In the genomic region with DNA sequence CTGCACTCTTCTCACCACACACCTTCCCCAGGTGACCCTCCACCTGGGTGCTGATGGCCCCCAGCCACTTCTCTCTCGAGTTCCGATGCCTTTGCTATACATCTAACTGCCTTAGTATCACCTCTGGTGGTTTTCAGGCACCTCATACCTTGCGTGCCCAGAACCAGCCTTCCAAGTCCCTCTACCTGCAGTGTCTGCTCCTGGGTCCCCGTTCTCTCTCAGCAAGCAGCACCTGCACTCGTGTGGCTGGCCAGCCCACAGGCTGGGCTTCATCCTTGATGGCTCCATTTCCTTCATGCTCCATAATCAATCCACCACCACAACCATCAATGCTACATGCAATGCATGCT, we compare ENCODE assay signal across 19 cellular contexts. TPM values are rescaled to one million over a fixed set of nuclear protein-coding genes. Genes with fewer than 3 reads are reported as not detected.
A peak's percentile ranks its signal among the peaks of the same experiment; 100 is the strongest.
DNase-seq lines count a peak whose midpoint lies in the region; ATAC-seq and TF ChIP-seq lines count a peak whose summit lies in the region.
"Had no signal": no experiment of that assay in that cellular context is flagged by ENCODE, and none has a peak within 500 bp of the region (broad histone marks: within the 10 kb centered on the region; RNA-seq: fewer than 3 reads in every experiment).

No MANE protein-coding gene starts in this region.

- ATAC-seq in IMR-90 (ENCODE audit: low read depth): no peak
- ATAC-seq in GM18907 (IDR thresholded peaks at IDR 0.05; ENCODE audit: unreplicated experiment): no peak

- no peak overlapping the region for H2BK20ac ChIP-seq in IMR-90 (ENCODE audit: low read depth, low read length)

- BruUV-seq in IMR-90 (replicated peaks; lab: Mats Ljungman, UMichigan): no TSS peak

- TF ChIP-seq POLR2A in IMR-90 (IDR thresholded peaks at IDR 0.05; ENCODE audit: low read depth, low read length): no peak
- no peak for TF ChIP-seq POLR2A in thyroid gland (IDR thresholded peaks at IDR 0.05)

- H3K9me1 ChIP-seq in IMR-90 (ENCODE audit: insufficient read depth, low read length): peaks cover 9% of the 10 kb centered on the region; the same call in 1 of the 2 replicates

- H3K4me1 ChIP-seq in IMR-90 (ENCODE audit: control insufficient read depth, insufficient read depth, low read length) (peaks cover 8% of the 10 kb centered on the region), thyroid gland (peaks cover 15 to 33% of the 10 kb centered on the region in 2 donors)

- peaks cover 2% of the 10 kb centered on the region; the same call in 1 of the 2 replicates for H4K20me1 ChIP-seq in IMR-90 (ENCODE audit: insufficient read depth, low read length)

- no peaks in the 10 kb centered on the region for H3K9me3 Mint-ChIP-seq in chondrocyte (ENCODE audit: low read depth)
- H3K9me3 Mint-ChIP-seq: HFFc6 had no signal

- dilution Hi-C loops in IMR-90 (cut with HindIII; ENCODE audit: low sequenced_read_pairs, unreplicated experiment): no loop called here

- no peak overlapping the region for H4K8ac ChIP-seq in IMR-90 (ENCODE audit: low read depth in 2 of 2, low read length in 2 of 2)

- no peak for TF ChIP-seq RAD21 in IMR-90 (IDR thresholded peaks at IDR 0.05; ENCODE audit: low read length)

- H3K4me3 ChIP-seq in IMR-90 (ENCODE audit: insufficient read depth, low read depth, low read length) (no peak overlapping the region), thyroid gland (replicated peaks in 1 of 3) (no peak overlapping the region)
- H3K4me3 ChIP-seq: Peyer's patch had no signal

- no peak overlapping the region for H2AFZ ChIP-seq in IMR-90 (replicated peaks; ENCODE audit: low read length, poor library complexity)

- intact Hi-C loops in IMR-90 (cut with micrococcal nuclease): no loop called here
- intact Hi-C loops in thyroid gland (cut with DNase I): no loop called here

- H3K9me3 ChIP-seq in IMR-90 (ENCODE audit: control insufficient read depth, insufficient read depth, low read length): no peaks in the 10 kb centered on the region
- no peaks in the 10 kb centered on the region for H3K9me3 ChIP-seq in thyroid gland
- H3K9me3 ChIP-seq: Peyer's patch had no signal

- no peak overlapping the region for H3K14ac ChIP-seq in IMR-90 (replicated peaks; ENCODE audit: low read depth, low read length)

- POLR2A ChIA-PET in IMR-90 (lab: Charles Lee; ENCODE audit: unreplicated experiment): interaction anchor here (0.9 kb wide), 1 partner anchor 25 kb away, joined by 3 read pairs; no protein-coding TSS in a partner anchor

- H2BK120ac ChIP-seq in IMR-90 (ENCODE audit: low read depth, low read length): no peak overlapping the region

- peak overlapping the region; percentile 29 for H3K27ac Mint-ChIP-seq in chondrocyte (ENCODE audit: unreplicated experiment)
- H3K27ac Mint-ChIP-seq: HFFc6 had no signal

- H3K27me3 ChIP-seq in IMR-90 (ENCODE audit: control insufficient read depth, insufficient read depth, low read length): no peaks in the 10 kb centered on the region; the same call in 1 of the 2 replicates
- H3K27me3 ChIP-seq in thyroid gland: no peaks in the 10 kb centered on the region
- H3K27me3 ChIP-seq: Peyer's patch had no signal

- H3K56ac ChIP-seq in IMR-90 (ENCODE audit: extremely low read depth, insufficient read depth, low read length): no peak overlapping the region

- no peak overlapping the region for H2AK5ac ChIP-seq in IMR-90 (ENCODE audit: low read depth, low read length)

- H3K27ac ChIP-seq in IMR-90 (ENCODE audit: insufficient read depth, low read length) (no peak overlapping the region), thyroid gland (no peak overlapping the region)
- H3K27ac ChIP-seq: Peyer's patch had no signal

- H3K4me1 Mint-ChIP-seq in chondrocyte (ENCODE audit: low read depth): peaks cover 30% of the 10 kb centered on the region
- H3K4me1 Mint-ChIP-seq: CD14-positive monocyte had no signal

- H3K4ac ChIP-seq in IMR-90 (ENCODE audit: low read depth, low read length): no peak overlapping the region

- no peak overlapping the region for H4K91ac ChIP-seq in IMR-90 (ENCODE audit: insufficient read depth, low read depth, low read length)

- CTCF ChIA-PET in IMR-90 (lab: Yijun Ruan, JAX): interaction anchor here (1.1 kb wide), 1 partner anchor 247 kb away, joined by 3 read pairs; no protein-coding TSS in a partner anchor

- no peaks in the 10 kb centered on the region for H3K36me3 ChIP-seq in IMR-90 (ENCODE audit: control insufficient read depth, insufficient read depth, low read length)
- no peaks in the 10 kb centered on the region for H3K36me3 ChIP-seq in thyroid gland
- H3K36me3 ChIP-seq: Peyer's patch had no signal

- in situ Hi-C loops in IMR-90 (cut with MboI; ENCODE audit: low sequenced_read_pairs): no loop called here

- no peak overlapping the region for H4K5ac ChIP-seq in IMR-90 (ENCODE audit: low read depth, low read length)

- H3K23ac ChIP-seq in IMR-90 (ENCODE audit: low read depth, low read length): no peak overlapping the region

- H2BK15ac ChIP-seq in IMR-90 (ENCODE audit: low read depth, low read length): no peak overlapping the region

- no peak overlapping the region for H3K4me2 ChIP-seq in IMR-90 (ENCODE audit: low read depth, low read length)

- no peaks in the 10 kb centered on the region for H3K36me3 Mint-ChIP-seq in chondrocyte (ENCODE audit: low read depth)

- H3K18ac ChIP-seq in IMR-90 (ENCODE audit: low read depth, low read length): no peak overlapping the region

- no peak overlapping the region for H2BK5ac ChIP-seq in IMR-90 (ENCODE audit: low read depth, low read length, poor library complexity, severe bottlenecking)

- peak overlapping the region; percentile 15 for H2AK9ac ChIP-seq in IMR-90 (replicated peaks; ENCODE audit: low read depth, low read length, poor library complexity)

- H3K4me3 Mint-ChIP-seq in chondrocyte (ENCODE audit: unreplicated experiment): no peak overlapping the region
- H3K4me3 Mint-ChIP-seq: CD14-positive monocyte, HFFc6 had no signal

- peak; percentile 2 for DNase-seq in activated T-cell treated with anti-CD3 and anti-CD28 coated beads, Interleukin-2, amount 50 U/mL, for 1 hour
- DNase-seq in activated T-cell treated with anti-CD3 and anti-CD28 coated beads, Interleukin-2, amount 50 U/mL, for 48 hours: no peak
- DNase-seq in IMR-90 (no peak), chondrocyte (ENCODE audit: low spot score) (peak; percentile 56), mesenteric fat pad (ENCODE audit: low spot score) (peak; percentile 53), thyroid gland (no peak), NOMO-1 treated with DMSO at 0.1 percent for 48 hours (lab: John Stamatoyannopoulos, UW; ENCODE audit: unreplicated experiment) (no peak)
- DNase-seq: 8988T, DMS79, H7, HFFc6, KBM-7, NCI-H1105, NCI-H2081 treated with DMSO at 0.1 percent for 48 hours, NCI-H446 treated with DMSO at 0.1 percent for 48 hours, NCI-H69 had no signal

- no peaks in the 10 kb centered on the region for H3K79me1 ChIP-seq in IMR-90 (ENCODE audit: low read depth in 1 of 2, low read length in 2 of 2)

- TF ChIP-seq CTCF in IMR-90 (conservative IDR thresholded peaks at IDR 0.05; ENCODE audit: low read depth, low read length) (no peak), chondrocyte (IDR thresholded peaks at IDR 0.05) (no peak), thyroid gland (IDR thresholded peaks at IDR 0.05) (no peak)

- 80% methylated on average over 5 of the region's 5 CpGs; no CpG with 5 or more reads in 1 of the 2 experiments for WGBS in IMR-90 (ENCODE audit: extremely low coverage in 2 of 2, insufficient read length in 1 of 2), 2 experiments
- 97 to 98% methylated on average over 5 of the region's 5 CpGs for WGBS in thyroid gland, 2 donors

- H3K27me3 Mint-ChIP-seq in chondrocyte (ENCODE audit: low read depth): peaks cover 8% of the 10 kb centered on the region

- H3K9ac ChIP-seq in IMR-90 (ENCODE audit: low read depth, low read length): no peak overlapping the region

TF ChIP-seq in IMR-90, 13 proteins besides CTCF, POLR2A, EP300 and RAD21:
- TF ChIP-seq BHLHE40 (IDR thresholded peaks at IDR 0.05; ENCODE audit: low read depth, low read length) (no peak), MXI1 (IDR thresholded peaks at IDR 0.05; ENCODE audit: borderline replicate concordance, low read depth, low read length) (no peak), RCOR1 (IDR thresholded peaks at IDR 0.05; ENCODE audit: insufficient replicate concordance, low read length) (no peak), CEBPB (IDR thresholded peaks at IDR 0.05; ENCODE audit: low read depth, low read length) (no peak), FOS (IDR thresholded peaks at IDR 0.05; ENCODE audit: low read depth, low read length) (no peak), MAFK (IDR thresholded peaks at IDR 0.05; ENCODE audit: low read depth, low read length) (no peak), RFX5 (IDR thresholded peaks at IDR 0.05; ENCODE audit: low read depth, low read length) (no peak), CHD1 (IDR thresholded peaks at IDR 0.05; ENCODE audit: low read depth, low read length) (no peak), MAZ (IDR thresholded peaks at IDR 0.05; ENCODE audit: borderline replicate concordance, low read depth, low read length) (no peak), SMC3 (IDR thresholded peaks at IDR 0.05; ENCODE audit: low read depth, low read length) (no peak)
- TF ChIP-seq, protein P1, sequence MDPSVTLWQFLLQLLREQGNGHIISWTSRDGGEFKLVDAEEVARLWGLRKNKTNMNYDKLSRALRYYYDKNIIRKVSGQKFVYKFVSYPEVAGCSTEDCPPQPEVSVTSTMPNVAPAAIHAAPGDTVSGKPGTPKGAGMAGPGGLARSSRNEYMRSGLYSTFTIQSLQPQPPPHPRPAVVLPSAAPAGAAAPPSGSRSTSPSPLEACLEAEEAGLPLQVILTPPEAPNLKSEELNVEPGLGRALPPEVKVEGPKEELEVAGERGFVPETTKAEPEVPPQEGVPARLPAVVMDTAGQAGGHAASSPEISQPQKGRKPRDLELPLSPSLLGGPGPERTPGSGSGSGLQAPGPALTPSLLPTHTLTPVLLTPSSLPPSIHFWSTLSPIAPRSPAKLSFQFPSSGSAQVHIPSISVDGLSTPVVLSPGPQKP (IDR thresholded peaks at IDR 0.05; ENCODE audit: borderline replicate concordance, low read depth, low read length): no peak
- TF ChIP-seq, protein P2, sequence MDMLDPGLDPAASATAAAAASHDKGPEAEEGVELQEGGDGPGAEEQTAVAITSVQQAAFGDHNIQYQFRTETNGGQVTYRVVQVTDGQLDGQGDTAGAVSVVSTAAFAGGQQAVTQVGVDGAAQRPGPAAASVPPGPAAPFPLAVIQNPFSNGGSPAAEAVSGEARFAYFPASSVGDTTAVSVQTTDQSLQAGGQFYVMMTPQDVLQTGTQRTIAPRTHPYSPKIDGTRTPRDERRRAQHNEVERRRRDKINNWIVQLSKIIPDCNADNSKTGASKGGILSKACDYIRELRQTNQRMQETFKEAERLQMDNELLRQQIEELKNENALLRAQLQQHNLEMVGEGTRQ (IDR thresholded peaks at IDR 0.05; ENCODE audit: low read depth, low read length): no peak

RNA-seq across cellular contexts. Expression of gene EDN2, which starts 49.2 kb away (rescaled TPM):
- total RNA-seq in IMR-90 (2012; rRNA removed) (not detected in 2 replicates), chondrocyte (0.38 to 4.2 TPM (median 0.80 TPM) in 3 replicates), mesenteric fat pad (not detected), thyroid gland (not detected)
- polyA plus RNA-seq in IMR-90 (2012; rRNA removed): 0.22 and 0.27 TPM in 2 replicates
- polyA plus RNA-seq in IMR-90 (2012; cell fraction: cytosol; rRNA removed): 0.05 and 0.14 TPM in 2 replicates
- 0.69 and 1.0 TPM in 2 replicates for polyA plus RNA-seq in IMR-90 (2012; cell fraction: nucleus; rRNA removed; ENCODE audit: low replicate concordance)
- total RNA-seq: HFFc6 had no signal
- polyA plus RNA-seq: CD14-positive monocyte had no signal

Comparison
In these comparisons a context has a peak if more than half of its experiments do, and no peak if none do; other contexts are left out.
1. DNase-seq: peak in activated T-cell treated with anti-CD3 and anti-CD28 coated beads, Interleukin-2, amount 50 U/mL, for 1 hour (single experiment), chondrocyte (single experiment) and mesenteric fat pad (single experiment); none in activated T-cell treated with anti-CD3 and anti-CD28 coated beads, Interleukin-2, amount 50 U/mL, for 48 hours (0 of 2), IMR-90 (single experiment), thyroid gland (0 of 2) and NOMO-1 treated with DMSO at 0.1 percent for 48 hours (single experiment).